Comparison of ENCODE assay signal across 9 cellular contexts in genomic region chr19:51096473-51097165, GRCh38. TPM values are rescaled to one million over a fixed set of nuclear protein-coding genes. Genes with fewer than 3 reads are reported as not detected.
DNase-seq lines count a peak whose midpoint lies in the region; ATAC-seq and TF ChIP-seq lines count a peak whose summit lies in the region.
"Had no signal": no experiment of that assay in that cellular context is flagged by ENCODE, and none has a peak within 500 bp of the region (broad histone marks: within the 10 kb centered on the region; RNA-seq: fewer than 3 reads in every experiment).

No MANE protein-coding gene starts in this region.

- in situ Hi-C loops in ACHN (cut with HindIII; ENCODE audit: low pct_ligation_motif_present, low pct_unique_long_range_greater_than_20kb, low sequenced_read_pairs): no loop called here

- peaks cover 11% of the 10 kb centered on the region for H3K36me3 ChIP-seq in OCI-LY3 (replicated peaks; ENCODE audit: low read depth, low read length)
- peaks cover 0 to 10% of the 10 kb centered on the region in 2 donors for H3K36me3 ChIP-seq in esophagus (ENCODE audit: control insufficient read depth in 2 of 2, insufficient read depth in 2 of 2, low read length in 1 of 2)

- POLR2A ChIA-PET in GM10248 (lab: Yijun Ruan, JAX): interaction anchor here (0.6 kb wide), 1 partner anchor 219 kb away, joined by 4 read pairs; no protein-coding TSS in a partner anchor

- no peak overlapping the region for H3K9ac ChIP-seq in OCI-LY3 (ENCODE audit: low read length)

- H2AFZ ChIP-seq in OCI-LY3 (ENCODE audit: low read depth, low read length): no peak overlapping the region

- H3K79me2 ChIP-seq in OCI-LY3 (ENCODE audit: low read length): no peaks in the 10 kb centered on the region

- H3K4me1 ChIP-seq in OCI-LY3 (ENCODE audit: low read length) (no peaks in the 10 kb centered on the region), esophagus (ENCODE audit: control insufficient read depth in 2 of 2, insufficient read depth in 2 of 2, low read length in 1 of 2) (peaks cover 2 to 9% of the 10 kb centered on the region in 2 donors)

- CTCF ChIA-PET in GM10248 (lab: Yijun Ruan, JAX): interaction anchor here (0.9 to 3.7 kb wide), 10 partner anchors 8 to 383 kb away, joined by 3 to 19 read pairs (median 4); partner anchors contain the start of gene KLK10

- DNase-seq in ACHN (peak; percentile 10), ELR (ENCODE audit: low read depth) (peak; percentile 29), GM10248 (ENCODE audit: extremely low spot score) (no peak), NCI-H446 (lab: John Stamatoyannopoulos, UW) (no peak)

- 65 to 68% methylated on average over 6 of the region's 6 CpGs for WGBS in esophagus, 2 donors

- H3K27me3 ChIP-seq in OCI-LY3 (ENCODE audit: low read depth, low read length): no peaks in the 10 kb centered on the region
- H3K27me3 ChIP-seq in esophagus (ENCODE audit: control insufficient read depth in 1 of 2, insufficient read depth in 2 of 2, low read length in 2 of 2): no peaks in the 10 kb centered on the region
- H3K27me3 ChIP-seq: MG63 had no signal

- no peak for ATAC-seq in HG03280 (IDR thresholded peaks at IDR 0.05; ENCODE audit: unreplicated experiment)
- no peak for ATAC-seq in GM18858 (IDR thresholded peaks at IDR 0.05; ENCODE audit: unreplicated experiment)

- peaks cover 17% of the 10 kb centered on the region for H4K20me1 ChIP-seq in OCI-LY3 (ENCODE audit: insufficient read depth, low read length)

- H3K9me3 ChIP-seq in OCI-LY3 (ENCODE audit: insufficient read depth, low read length) (no peaks in the 10 kb centered on the region), esophagus (ENCODE audit: control insufficient read depth in 2 of 2, insufficient read depth in 1 of 2, low read depth in 1 of 2, low read length in 1 of 2) (no peaks in the 10 kb centered on the region)
- H3K9me3 ChIP-seq: MG63 had no signal

- TF ChIP-seq CTCF in OCI-LY3 (IDR thresholded peaks at IDR 0.05; ENCODE audit: low read depth, low read length) (peak; percentile 42), GM10248 (IDR thresholded peaks at IDR 0.05; ENCODE audit: control extremely low read depth, extremely low read depth, low read depth, missing control alignments) (no peak)

- no peak overlapping the region for H3K27ac ChIP-seq in OCI-LY3 (ENCODE audit: low read length)
- peak overlapping the region; percentile 5 to 85 for H3K27ac ChIP-seq in esophagus (ENCODE audit: low read depth in 2 of 2, low read length in 1 of 2)

- H3K4me2 ChIP-seq in OCI-LY3 (ENCODE audit: low read length): no peak overlapping the region

- H3K4me3 ChIP-seq in OCI-LY3 (ENCODE audit: low read length): no peak overlapping the region
- H3K4me3 ChIP-seq in esophagus (ENCODE audit: low read depth in 1 of 2, low read length in 2 of 2): no peak overlapping the region
- H3K4me3 ChIP-seq: MG63 had no signal

RNA-seq across cellular contexts. Expression of gene CTU1, which starts 11.6 kb away (rescaled TPM):
- 1 to 10 TPM; 3.3 TPM for polyA plus RNA-seq in esophagus

RNA-seq across cellular contexts. Expression of gene KLK14, which starts 13.9 kb away (rescaled TPM):
- under 1 TPM; 0.09 to 0.31 TPM for polyA plus RNA-seq in esophagus

RNA-seq across cellular contexts. Expression of gene SIGLEC9, which starts 28.1 kb away (rescaled TPM):
- polyA plus RNA-seq in esophagus: under 1 TPM; 0.26 to 0.28 TPM

RNA-seq across cellular contexts. Expression of gene KLK13, which starts 31.7 kb away (rescaled TPM):
- 1,000 to 10,000 TPM in 1 of 2 donors, 100 to 1,000 TPM in 1; 406 to 1,038 TPM for polyA plus RNA-seq in esophagus

RNA-seq across cellular contexts. Expression of gene SIGLEC7, which starts 45.5 kb away (rescaled TPM):
- polyA plus RNA-seq in esophagus: under 1 TPM; 0.12 to 0.18 TPM

Comparison
In these comparisons a context has a peak if more than half of its experiments do, and no peak if none do; other contexts are left out.
1. DNase-seq: peak in ACHN (single experiment) and ELR (single experiment); none in GM10248 (single experiment) and NCI-H446 (0 of 2).